In the genomic region with DNA sequence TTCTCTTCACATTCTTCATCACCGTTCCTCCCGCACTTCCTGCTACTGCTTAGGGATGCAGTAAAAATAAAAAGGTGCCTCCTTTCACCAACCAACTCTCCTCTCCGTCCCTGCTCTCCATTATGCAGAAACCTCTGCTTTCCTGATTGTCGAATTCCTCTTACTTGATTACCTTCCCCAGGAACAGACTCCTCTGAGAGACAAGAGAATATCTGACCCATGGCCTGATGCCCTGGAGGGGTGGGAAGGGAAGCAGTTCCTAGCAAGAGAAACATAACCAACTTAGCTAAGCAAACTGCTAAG, we compare ENCODE assay signal across 15 cellular contexts.
"Had no signal": no experiment of that assay in that cellular context is flagged by ENCODE, and none has a peak within 500 bp of the region (broad histone marks: within the 10 kb centered on the region; RNA-seq: fewer than 3 reads in every experiment).

No MANE protein-coding gene starts in this region.

- DNase-seq: activated CD4-positive, alpha-beta T cell treated with anti-CD3 and anti-CD28 coated beads, Interleukin-2, amount 50 U/mL, for 1 hour; activated gamma-delta T cell treated with Interleukin-2 at 50 U/mL for 16 hours; activated naive CD8-positive, alpha-beta T cell treated with anti-CD3 and anti-CD28 coated beads for 36 hours; activated T-cell treated with anti-CD3 and anti-CD28 coated beads, Interleukin-2, amount 50 U/mL, for 4 hours; dorsolateral prefrontal cortex; foreskin melanocyte; heart right ventricle; kidney; naive thymus-derived CD4-positive, alpha-beta T cell; stimulated activated CD4-positive, alpha-beta T cell treated with anti-CD3 and anti-CD28 coated beads, Interleukin-2, amount 100 ng/mL, for 24 hours; stimulated activated naive B cell treated with anti-CD40 and anti-IgM and Interleukin-4, amounts not matched to agents 10 μg/mL and 1 μg/mL and 100 μg/mL, for 72 hours; T-helper 2 cell; upper lobe of right lung had no signal

- H3K4me1 ChIP-seq: heart right ventricle, prostate gland, upper lobe of right lung had no signal

- H3K4me3 ChIP-seq: dorsolateral prefrontal cortex, heart right ventricle, prostate gland, upper lobe of right lung had no signal

- H3K36me3 ChIP-seq: heart right ventricle, prostate gland, upper lobe of right lung had no signal

- ATAC-seq: activated T-cell treated with anti-CD3 and anti-CD28 coated beads, Interleukin-2, amount 50 U/mL, for 4 hours; naive thymus-derived CD4-positive, alpha-beta T cell; sciatic nerve; stimulated activated naive B cell treated with anti-CD40 and anti-IgM and Interleukin-4, amounts not matched to agents 10 μg/mL and 1 μg/mL and 100 μg/mL, for 72 hours; upper lobe of right lung had no signal

- H3K27ac ChIP-seq: heart right ventricle, upper lobe of right lung had no signal

- H3K27me3 ChIP-seq: dorsolateral prefrontal cortex had no signal

- H3K9me3 ChIP-seq: heart right ventricle, prostate gland, upper lobe of right lung had no signal
